ENCODE assay signal across 9 cellular contexts in genomic region chr7:923108-924041, GRCh38. TPM values are rescaled to one million over a fixed set of nuclear protein-coding genes. Genes with fewer than 3 reads are reported as not detected.
DNase-seq lines count a peak whose midpoint lies in the region; ATAC-seq and TF ChIP-seq lines count a peak whose summit lies in the region.
"Had no signal": no experiment of that assay in that cellular context is flagged by ENCODE, and none has a peak within 500 bp of the region (broad histone marks: within the 10 kb centered on the region; RNA-seq: fewer than 3 reads in every experiment).

No MANE protein-coding gene starts in this region.

- CTCF ChIA-PET in IMR-90 (lab: Yijun Ruan, JAX): no interaction called here

- in situ Hi-C loops in IMR-90 (cut with MboI; ENCODE audit: low sequenced_read_pairs): no loop called here

- no peak overlapping the region for H3K4me3 ChIP-seq in IMR-90 (ENCODE audit: insufficient read depth, low read depth, low read length)
- H3K4me3 ChIP-seq in mucosa of stomach (ENCODE audit: low read length): no peak overlapping the region

- H2AK5ac ChIP-seq in IMR-90 (ENCODE audit: low read depth, low read length): no peak overlapping the region

- no peaks in the 10 kb centered on the region for H3K9me3 ChIP-seq in IMR-90 (ENCODE audit: control insufficient read depth, insufficient read depth, low read length)
- H3K9me3 ChIP-seq in mucosa of stomach (ENCODE audit: control insufficient read depth, low read length): no peaks in the 10 kb centered on the region

- no peak overlapping the region for H3K14ac ChIP-seq in IMR-90 (replicated peaks; ENCODE audit: low read depth, low read length)

- H2BK120ac ChIP-seq in IMR-90 (ENCODE audit: low read depth, low read length): no peak overlapping the region; the same call in 1 of the 2 replicates

- H2AK9ac ChIP-seq in IMR-90 (replicated peaks; ENCODE audit: low read depth, low read length, poor library complexity): peak overlapping the region; percentile 65

- H3K23ac ChIP-seq in IMR-90 (ENCODE audit: low read depth, low read length): no peak overlapping the region

- TF ChIP-seq CTCF in IMR-90 (conservative IDR thresholded peaks at IDR 0.05; ENCODE audit: low read depth, low read length): no peak

- dilution Hi-C loops in IMR-90 (cut with HindIII; ENCODE audit: low sequenced_read_pairs, unreplicated experiment): no loop called here

- no peak overlapping the region for H2BK5ac ChIP-seq in IMR-90 (ENCODE audit: low read depth, low read length, poor library complexity, severe bottlenecking)

- POLR2A ChIA-PET in IMR-90 (lab: Charles Lee; ENCODE audit: unreplicated experiment): no interaction called here

- no peak overlapping the region for H3K9ac ChIP-seq in IMR-90 (ENCODE audit: low read depth, low read length)
- peak overlapping the region; percentile 50 for H3K9ac ChIP-seq in mucosa of stomach (ENCODE audit: low read length)

- intact Hi-C loops in IMR-90 (cut with micrococcal nuclease): no loop called here

- WGBS in IMR-90 (ENCODE audit: extremely low coverage in 2 of 2, insufficient read length in 1 of 2), 2 experiments: 67% methylated on average over 23 of the region's 40 CpGs; no CpG with 5 or more reads in 1 of the 2 experiments

- H3K27me3 ChIP-seq in IMR-90 (ENCODE audit: control insufficient read depth, insufficient read depth, low read length) (no peaks in the 10 kb centered on the region), mucosa of stomach (ENCODE audit: control insufficient read depth, insufficient read depth, low read length) (no peaks in the 10 kb centered on the region)

- H3K9me1 ChIP-seq in IMR-90 (ENCODE audit: insufficient read depth, low read length): no peaks in the 10 kb centered on the region

- BruUV-seq in IMR-90 (replicated peaks; lab: Mats Ljungman, UMichigan): no TSS peak

- peak overlapping the region; percentile 16 for H3K4ac ChIP-seq in IMR-90 (ENCODE audit: low read depth, low read length)

- H4K91ac ChIP-seq in IMR-90 (ENCODE audit: insufficient read depth, low read depth, low read length): no peak overlapping the region

- TF ChIP-seq RAD21 in IMR-90 (IDR thresholded peaks at IDR 0.05; ENCODE audit: low read length): no peak

- TF ChIP-seq POLR2A in IMR-90 (IDR thresholded peaks at IDR 0.05; ENCODE audit: low read depth, low read length): no peak

- H4K20me1 ChIP-seq in IMR-90 (ENCODE audit: insufficient read depth, low read length): no peaks in the 10 kb centered on the region

- peaks cover 8% of the 10 kb centered on the region for H3K4me1 ChIP-seq in IMR-90 (ENCODE audit: control insufficient read depth, insufficient read depth, low read length)
- peaks cover 74% of the 10 kb centered on the region for H3K4me1 ChIP-seq in mucosa of stomach (ENCODE audit: control insufficient read depth, insufficient read depth, low read length)

- no peak overlapping the region for H3K56ac ChIP-seq in IMR-90 (ENCODE audit: extremely low read depth, insufficient read depth, low read length)

- H3K79me1 ChIP-seq in IMR-90 (ENCODE audit: low read depth in 1 of 2, low read length in 2 of 2): no peaks in the 10 kb centered on the region

- no peak overlapping the region for H2BK15ac ChIP-seq in IMR-90 (ENCODE audit: low read depth, low read length)

- ATAC-seq in GM21381 (IDR thresholded peaks at IDR 0.05; ENCODE audit: unreplicated experiment) (peak; percentile 65), IMR-90 (ENCODE audit: low read depth) (peak; percentile 60)
- peak; percentile 75 for ATAC-seq in stimulated activated naive CD8-positive, alpha-beta T cell treated with anti-CD3 and anti-CD28 coated beads, Interleukin-15, Interleukin-2, amounts not matched to agents 100 U/mL and 50 U/mL, for 24 hours

- H3K18ac ChIP-seq in IMR-90 (ENCODE audit: low read depth, low read length): no peak overlapping the region

- no peak overlapping the region for H4K5ac ChIP-seq in IMR-90 (ENCODE audit: low read depth, low read length)

- peak; percentile 90 for DNase-seq in Daoy (ENCODE audit: low read depth)
- DNase-seq in IMR-90: peak; percentile 47
- peak; percentile 74 to 88 (median 82) for DNase-seq in activated CD4-positive, CD25-positive, alpha-beta regulatory T cell (lab: John Stamatoyannopoulos, UW)
- peak; percentile 93 for DNase-seq in stimulated activated naive CD8-positive, alpha-beta T cell treated with anti-CD3 and anti-CD28 coated beads, Interleukin-15, Interleukin-2, amounts not matched to agents 100 U/mL and 50 U/mL, for 24 hours
- DNase-seq in NCI-H526 (lab: John Stamatoyannopoulos, UW): no peak

- no peaks in the 10 kb centered on the region for H3K36me3 ChIP-seq in IMR-90 (ENCODE audit: control insufficient read depth, insufficient read depth, low read length)
- peaks cover under 1% of the 10 kb centered on the region for H3K36me3 ChIP-seq in mucosa of stomach (ENCODE audit: control insufficient read depth, insufficient read depth, low read length)

- H2AFZ ChIP-seq in IMR-90 (replicated peaks; ENCODE audit: low read length, poor library complexity): peak overlapping the region; percentile 89

- H3K27ac ChIP-seq in IMR-90 (ENCODE audit: insufficient read depth, low read length) (no peak overlapping the region; the same call in 1 of the 2 replicates), cingulate gyrus (ENCODE audit: low read depth, low read length) (peak overlapping the region; percentile 29)

- 0 out of 2 replicates have a peak overlapping the region, but pooled peaks have one; percentile 6 for H2BK20ac ChIP-seq in IMR-90 (ENCODE audit: low read depth, low read length)

- H3K4me2 ChIP-seq in IMR-90 (ENCODE audit: low read depth, low read length): no peak overlapping the region

- H4K8ac ChIP-seq in IMR-90 (ENCODE audit: low read depth in 2 of 2, low read length in 2 of 2): peak overlapping the region; percentile 56 to 84; a peak in 1 of 4 replicates

TF ChIP-seq in IMR-90, 13 proteins besides CTCF, POLR2A, EP300 and RAD21:
- TF ChIP-seq MAZ (IDR thresholded peaks at IDR 0.05; ENCODE audit: borderline replicate concordance, low read depth, low read length): peak; percentile 30; the same call in 1 of the 2 replicates
- peak; percentile 40; the same call in 1 of the 2 replicates for TF ChIP-seq FOS (IDR thresholded peaks at IDR 0.05; ENCODE audit: low read depth, low read length)
- no peak for TF ChIP-seq SMC3 (IDR thresholded peaks at IDR 0.05; ENCODE audit: low read depth, low read length)

RNA-seq across cellular contexts. Expression of gene ADAP1, which starts 31.1 kb away (rescaled TPM):
- total RNA-seq in Daoy (2014; rRNA removed; shearing (Covaris generic)): 1.3 and 5.9 TPM in 2 replicates
- total RNA-seq in IMR-90 (2012; rRNA removed): 1.4 and 2.2 TPM in 2 replicates
- polyA plus RNA-seq in IMR-90 (2012; rRNA removed): 1.9 and 2.0 TPM in 2 replicates
- 1.3 and 2.4 TPM in 2 replicates for polyA plus RNA-seq in IMR-90 (2012; cell fraction: cytosol; rRNA removed)
- polyA plus RNA-seq in IMR-90 (2012; cell fraction: nucleus; rRNA removed; ENCODE audit: low replicate concordance): 2.9 and 5.6 TPM in 2 replicates

RNA-seq across cellular contexts. Expression of gene GET4, which starts 47.0 kb away (rescaled TPM):
- total RNA-seq in Daoy (2014; rRNA removed; shearing (Covaris generic)): 50.1 and 50.2 TPM in 2 replicates
- 10.6 and 11.3 TPM in 2 replicates for total RNA-seq in IMR-90 (2012; rRNA removed)
- 30.9 and 37.2 TPM in 2 replicates for polyA plus RNA-seq in IMR-90 (2012; rRNA removed)
- 25.9 and 35.9 TPM in 2 replicates for polyA plus RNA-seq in IMR-90 (2012; cell fraction: cytosol; rRNA removed)
- polyA plus RNA-seq in IMR-90 (2012; cell fraction: nucleus; rRNA removed; ENCODE audit: low replicate concordance): 104 and 238 TPM in 2 replicates

RNA-seq across cellular contexts. Expression of gene COX19, which starts 52.0 kb away (rescaled TPM):
- 8.9 and 11.5 TPM in 2 replicates for total RNA-seq in Daoy (2014; rRNA removed; shearing (Covaris generic))
- total RNA-seq in IMR-90 (2012; rRNA removed): 3.9 and 6.4 TPM in 2 replicates
- 7.3 and 7.8 TPM in 2 replicates for polyA plus RNA-seq in IMR-90 (2012; rRNA removed)
- polyA plus RNA-seq in IMR-90 (2012; cell fraction: cytosol; rRNA removed): 4.9 and 5.4 TPM in 2 replicates
- 18.9 and 24.1 TPM in 2 replicates for polyA plus RNA-seq in IMR-90 (2012; cell fraction: nucleus; rRNA removed; ENCODE audit: low replicate concordance)

RNA-seq across cellular contexts. Expression of gene CYP2W1, which starts 59.6 kb away (rescaled TPM):
- total RNA-seq in Daoy (2014; rRNA removed; shearing (Covaris generic)): not detected in 2 replicates
- total RNA-seq in IMR-90 (2012; rRNA removed): not detected in 2 replicates
- polyA plus RNA-seq in IMR-90 (2012; rRNA removed): not detected in 2 replicates
- 0.03 TPM in 2 replicates for polyA plus RNA-seq in IMR-90 (2012; cell fraction: cytosol; rRNA removed)
- 0.13 and 0.48 TPM in 2 replicates for polyA plus RNA-seq in IMR-90 (2012; cell fraction: nucleus; rRNA removed; ENCODE audit: low replicate concordance)
- total RNA-seq: LHCN-M2 had no signal

Comparison
In these comparisons a context has a peak if more than half of its experiments do, and no peak if none do; other contexts are left out.
1. DNase-seq: peak in Daoy (single experiment), IMR-90 (single experiment), activated CD4-positive, CD25-positive, alpha-beta regulatory T cell (4 of 4) and stimulated activated naive CD8-positive, alpha-beta T cell treated with anti-CD3 and anti-CD28 coated beads, Interleukin-15, Interleukin-2, amounts not matched to agents 100 U/mL and 50 U/mL, for 24 hours (single experiment); none in NCI-H526 (0 of 2).
2. Peak in every context shown above with its lines, with median percentiles within 50 percentile points of each other: ATAC-seq.